Comparison of ENCODE assay signal across 1 cellular context in genomic region chr7:22450013-22450412, GRCh38. TPM values are rescaled to one million over a fixed set of nuclear protein-coding genes. Genes with fewer than 3 reads are reported as not detected.
"Had no signal": no experiment of that assay in that cellular context is flagged by ENCODE, and none has a peak within 500 bp of the region (broad histone marks: within the 10 kb centered on the region; RNA-seq: fewer than 3 reads in every experiment).

No MANE protein-coding gene starts in this region.

RNA-seq across cellular contexts. Expression of gene STEAP1B, which starts 50.0 kb away (rescaled TPM):
- total RNA-seq: GM12878 had no signal
